ENCODE assay signal across 16 cellular contexts in genomic region chr17:59353106-59353854, GRCh38. TPM values are rescaled to one million over a fixed set of nuclear protein-coding genes. Genes with fewer than 3 reads are reported as not detected.
A peak's percentile ranks its signal among the peaks of the same experiment; 100 is the strongest.
DNase-seq lines count a peak whose midpoint lies in the region; ATAC-seq, FAIRE-seq and TF ChIP-seq lines count a peak whose summit lies in the region.
"Had no signal": no experiment of that assay in that cellular context is flagged by ENCODE, and none has a peak within 500 bp of the region (broad histone marks: within the 10 kb centered on the region; RNA-seq: fewer than 3 reads in every experiment).

No MANE protein-coding gene starts in this region.

- H2AFZ ChIP-seq in parathyroid adenoma, result no peak overlapping the region

- H3K9me3 ChIP-seq in parathyroid adenoma (ENCODE audit: control insufficient read depth, low read length), result no peaks in the 10 kb centered on the region
- H3K9me3 ChIP-seq: transverse colon had no signal

- no peaks in the 10 kb centered on the region for H3K27me3 Mint-ChIP-seq in activated naive CD8-positive, alpha-beta T cell
- no peaks in the 10 kb centered on the region for H3K27me3 Mint-ChIP-seq in activated naive CD8-positive, alpha-beta T cell treated with anti-CD3 and anti-CD28 coated beads, Interleukin-2, amount 50 U/mL, for 24 hours
- no peaks in the 10 kb centered on the region for H3K27me3 Mint-ChIP-seq in activated naive CD8-positive, alpha-beta T cell treated with anti-CD3 and anti-CD28 coated beads, Interleukin-2, amount 10 ng/mL, durations not matched to agents 7 days and 5 days

- H3K27ac Mint-ChIP-seq in activated naive CD8-positive, alpha-beta T cell, result peak overlapping the region; percentile 70
- no peak overlapping the region for H3K27ac Mint-ChIP-seq in activated naive CD8-positive, alpha-beta T cell treated with anti-CD3 and anti-CD28 coated beads, Interleukin-2, amount 50 U/mL, for 24 hours
- H3K27ac Mint-ChIP-seq in activated naive CD8-positive, alpha-beta T cell treated with anti-CD3 and anti-CD28 coated beads, Interleukin-2, amount 10 ng/mL, durations not matched to agents 7 days and 5 days, result peak overlapping the region; percentile 5

- H3K27me3 ChIP-seq in parathyroid adenoma (ENCODE audit: control insufficient read depth, insufficient read depth, low read length) (no peaks in the 10 kb centered on the region), H7 (ENCODE audit: control insufficient read depth, insufficient read depth, low read length) (no peaks in the 10 kb centered on the region)
- H3K27me3 ChIP-seq: transverse colon had no signal

- ATAC-seq in activated naive CD8-positive, alpha-beta T cell treated with anti-CD3 and anti-CD28 coated beads, Interleukin-2, amount 50 U/mL, for 24 hours, result no peak
- ATAC-seq in activated naive CD8-positive, alpha-beta T cell treated with anti-CD3 and anti-CD28 coated beads, Interleukin-2, amount 10 ng/mL, durations not matched to agents 7 days and 5 days (ENCODE audit: low read depth), result peak; percentile 84
- ATAC-seq: SK-N-SH treated with all-trans-retinoic acid at 6 μM for 48 hours had no signal

- no peak overlapping the region for H3K9ac ChIP-seq in parathyroid adenoma

- FAIRE-seq in urothelium cell line (lab: Jason Lieb, UNC), result peak; percentile 74

- H3K79me2 ChIP-seq in parathyroid adenoma, result peaks cover 70% of the 10 kb centered on the region

- H3K4me1 ChIP-seq in parathyroid adenoma, result peaks cover 75% of the 10 kb centered on the region

- POLR2A ChIA-PET in activated naive CD8-positive, alpha-beta T cell treated with anti-CD3 and anti-CD28 coated beads, Interleukin-2, amount 10 ng/mL, durations not matched to agents 7 days and 5 days (lab: Charles Lee), result no interaction called here

- peak overlapping the region; percentile 30 for H3K4me3 Mint-ChIP-seq in activated naive CD8-positive, alpha-beta T cell
- no peak overlapping the region for H3K4me3 Mint-ChIP-seq in activated naive CD8-positive, alpha-beta T cell treated with anti-CD3 and anti-CD28 coated beads, Interleukin-2, amount 50 U/mL, for 24 hours
- H3K4me3 Mint-ChIP-seq in activated naive CD8-positive, alpha-beta T cell treated with anti-CD3 and anti-CD28 coated beads, Interleukin-2, amount 10 ng/mL, durations not matched to agents 7 days and 5 days, result peak overlapping the region; percentile 41

- H3K4me3 ChIP-seq in parathyroid adenoma (ENCODE audit: low read depth, low read length), result no peak overlapping the region
- no peak overlapping the region for H3K4me3 ChIP-seq in H7 (ENCODE audit: insufficient read depth, low read depth, low read length)
- H3K4me3 ChIP-seq: transverse colon had no signal

- peaks cover 78% of the 10 kb centered on the region for H3K4me1 Mint-ChIP-seq in activated naive CD8-positive, alpha-beta T cell (ENCODE audit: low read depth)
- peaks cover 62% of the 10 kb centered on the region for H3K4me1 Mint-ChIP-seq in activated naive CD8-positive, alpha-beta T cell treated with anti-CD3 and anti-CD28 coated beads, Interleukin-2, amount 50 U/mL, for 24 hours
- peaks cover 44% of the 10 kb centered on the region for H3K4me1 Mint-ChIP-seq in activated naive CD8-positive, alpha-beta T cell treated with anti-CD3 and anti-CD28 coated beads, Interleukin-2, amount 10 ng/mL, durations not matched to agents 7 days and 5 days

- TF ChIP-seq CTCF in parathyroid adenoma (IDR thresholded peaks at IDR 0.05), result no peak

- peaks cover 24% of the 10 kb centered on the region for H3K36me3 Mint-ChIP-seq in activated naive CD8-positive, alpha-beta T cell
- H3K36me3 Mint-ChIP-seq in activated naive CD8-positive, alpha-beta T cell treated with anti-CD3 and anti-CD28 coated beads, Interleukin-2, amount 50 U/mL, for 24 hours (ENCODE audit: low read depth), result peaks cover 9% of the 10 kb centered on the region
- H3K36me3 Mint-ChIP-seq in activated naive CD8-positive, alpha-beta T cell treated with anti-CD3 and anti-CD28 coated beads, Interleukin-2, amount 10 ng/mL, durations not matched to agents 7 days and 5 days, result peaks cover 44% of the 10 kb centered on the region

- no peak overlapping the region for H3K4me2 ChIP-seq in parathyroid adenoma (ENCODE audit: low read length)

- H3K36me3 ChIP-seq in parathyroid adenoma (ENCODE audit: control insufficient read depth, insufficient read depth, low read length) (no peaks in the 10 kb centered on the region), H7 (replicated peaks; ENCODE audit: control insufficient read depth, insufficient read depth, low read length) (no peaks in the 10 kb centered on the region)
- H3K36me3 ChIP-seq: WERI-Rb-1 had no signal

- no peaks in the 10 kb centered on the region for H3K9me3 Mint-ChIP-seq in activated naive CD8-positive, alpha-beta T cell (ENCODE audit: low read depth)
- H3K9me3 Mint-ChIP-seq in activated naive CD8-positive, alpha-beta T cell treated with anti-CD3 and anti-CD28 coated beads, Interleukin-2, amount 50 U/mL, for 24 hours, result no peaks in the 10 kb centered on the region
- peaks cover 8% of the 10 kb centered on the region for H3K9me3 Mint-ChIP-seq in activated naive CD8-positive, alpha-beta T cell treated with anti-CD3 and anti-CD28 coated beads, Interleukin-2, amount 10 ng/mL, durations not matched to agents 7 days and 5 days

- DNase-seq in activated naive CD8-positive, alpha-beta T cell treated with anti-CD3 and anti-CD28 coated beads, Interleukin-2, amount 50 U/mL, for 24 hours, result no peak
- DNase-seq in activated naive CD8-positive, alpha-beta T cell treated with anti-CD3 and anti-CD28 coated beads, Interleukin-2, amount 10 ng/mL, durations not matched to agents 7 days and 5 days, result peak; percentile 56
- DNase-seq in urothelium cell line (ENCODE audit: low spot score) (no peak), NOMO-1 treated with DMSO at 0.1 percent for 48 hours (lab: John Stamatoyannopoulos, UW; ENCODE audit: unreplicated experiment) (no peak), NCI-H2081 treated with DMSO at 0.1 percent for 48 hours (lab: John Stamatoyannopoulos, UW) (no peak), H7 (no peak)
- DNase-seq: cerebellar nuclear complex, DND-41, NCI-H1048, NCI-H446, OCI-M1, transverse colon, WERI-Rb-1 had no signal

- peak overlapping the region; percentile 70 for H3K27ac ChIP-seq in parathyroid adenoma
- H3K27ac ChIP-seq: transverse colon, WERI-Rb-1 had no signal

RNA-seq across cellular contexts. Expression of gene YPEL2, which starts 21.8 kb away (rescaled TPM):
- total RNA-seq in activated naive CD8-positive, alpha-beta T cell treated with anti-CD3 and anti-CD28 coated beads, Interleukin-2, amount 10 ng/mL, durations not matched to agents 7 days and 5 days, result 10 to 100 TPM; 24.0 to 25.3 TPM
- total RNA-seq in H7 (2014; rRNA removed; shearing (Covaris generic)), result 0.63 and 2.4 TPM in 2 replicates
